In the genomic region with DNA sequence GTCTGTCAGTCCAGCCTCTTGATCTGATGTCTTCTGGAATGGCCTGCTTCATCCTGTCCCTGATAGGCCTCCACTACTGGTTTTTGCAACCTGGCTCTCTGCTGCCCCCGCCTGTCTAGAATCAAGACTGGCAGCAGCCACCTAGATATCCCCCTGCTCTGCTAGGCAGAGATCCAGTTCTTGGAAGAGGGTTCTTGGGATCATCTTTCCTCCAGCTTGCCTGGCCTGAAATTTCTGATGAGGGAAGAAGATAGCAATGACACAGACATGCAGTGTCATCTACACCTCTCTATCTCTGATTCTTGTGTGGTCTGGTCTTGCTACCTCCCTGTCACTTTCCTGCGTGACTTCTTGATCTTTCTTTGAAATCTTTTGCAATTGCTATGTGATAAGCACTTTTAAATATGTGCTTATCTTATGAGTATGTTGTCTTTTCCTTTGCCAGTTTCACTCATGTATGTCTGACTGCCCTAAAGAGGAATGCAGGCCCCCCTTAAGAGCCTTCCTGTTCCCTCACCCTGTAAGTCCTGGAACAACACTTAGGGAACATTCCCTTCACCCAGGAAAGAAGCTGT, we compare ENCODE assay signal across 9 cellular contexts. TPM values are rescaled to one million over a fixed set of nuclear protein-coding genes. Genes with fewer than 3 reads are reported as not detected.
DNase-seq lines count a peak whose midpoint lies in the region; ATAC-seq and TF ChIP-seq lines count a peak whose summit lies in the region.
"Had no signal": no experiment of that assay in that cellular context is flagged by ENCODE, and none has a peak within 500 bp of the region (broad histone marks: within the 10 kb centered on the region; RNA-seq: fewer than 3 reads in every experiment).

No MANE protein-coding gene starts in this region.

- peak overlapping the region in 1 of 3 donors; percentile 15 for H3K4me3 Mint-ChIP-seq in T-cell

- DNase-seq in ELF-1 (ENCODE audit: low read depth, low spot score) (peak; percentile 77), T-cell (peak; percentile 37 to 77 (median 64)), adipocyte (ENCODE audit: low read depth) (peak; percentile 79), left ventricle myocardium inferior (peak; percentile 63), retina (peak; percentile 49)

- CTCF ChIA-PET in T-cell (lab: Charles Lee): interaction anchor here (0.6 to 2.7 kb wide), 10 partner anchors 10 to 367 kb away, joined by 3 to 13 read pairs (median 3); a partner anchor contains a TSS

- H3K27ac ChIP-seq in KOPT-K1 (ENCODE audit: low read depth, low read length, poor library complexity, severe bottlenecking): peak overlapping the region; percentile 19
- H3K27ac ChIP-seq in left ventricle myocardium inferior (replicated peaks): peak overlapping the region; percentile 60

- H3K36me3 ChIP-seq in KOPT-K1 (ENCODE audit: insufficient read depth, low read length): peaks cover 20% of the 10 kb centered on the region; the same call in 1 of the 2 replicates
- H3K36me3 ChIP-seq in adipocyte (ENCODE audit: control insufficient read depth, insufficient read depth, low read length, severe bottlenecking): peaks cover 12% of the 10 kb centered on the region
- peaks cover 4% of the 10 kb centered on the region for H3K36me3 ChIP-seq in left ventricle myocardium inferior

- POLR2A ChIA-PET in T-cell (lab: Charles Lee): interaction anchor here (0.6 to 1.4 kb wide), 4 partner anchors 16 to 586 kb away, joined by 3 to 7 read pairs (median 4); no protein-coding TSS in a partner anchor

- TF ChIP-seq CTCF in left ventricle myocardium inferior (IDR thresholded peaks at IDR 0.05; ENCODE audit: borderline replicate concordance): peak; percentile 90

- H3K4me3 ChIP-seq in adipocyte (ENCODE audit: low read length) (peak overlapping the region; percentile 14), left ventricle myocardium inferior (no peak overlapping the region)

- H3K27me3 ChIP-seq in adipocyte (replicated peaks; ENCODE audit: control insufficient read depth, insufficient read depth, low read length): no peaks in the 10 kb centered on the region
- no peaks in the 10 kb centered on the region for H3K27me3 ChIP-seq in left ventricle myocardium inferior (ENCODE audit: low read depth)

- peaks cover 70 to 83% (median 77%) of the 10 kb centered on the region in 3 donors for H3K4me1 Mint-ChIP-seq in T-cell

- peaks cover 39% of the 10 kb centered on the region for H3K4me1 ChIP-seq in adipocyte (ENCODE audit: control insufficient read depth, insufficient read depth, low read length)
- peaks cover 37% of the 10 kb centered on the region for H3K4me1 ChIP-seq in left ventricle myocardium inferior

- H3K9me3 Mint-ChIP-seq in T-cell: no peaks in the 10 kb centered on the region

- intact Hi-C loops in left ventricle myocardium inferior (cut with micrococcal nuclease): no loop called here

- peak overlapping the region; percentile 81 to 85 for H3K27ac Mint-ChIP-seq in T-cell

- H3K27me3 Mint-ChIP-seq in T-cell: no peaks in the 10 kb centered on the region

- H3K9ac ChIP-seq in adipocyte (ENCODE audit: low read length): peak overlapping the region; percentile 74

- ATAC-seq in T-cell (replicated peaks in 1 of 4): peak; percentile 74 to 79 (median 78)
- ATAC-seq in GM21381 (IDR thresholded peaks at IDR 0.05; ENCODE audit: unreplicated experiment): no peak
- ATAC-seq in HG02970 (IDR thresholded peaks at IDR 0.05; ENCODE audit: low FRiP score, unreplicated experiment): no peak

- H3K9me3 ChIP-seq in KOPT-K1 (ENCODE audit: insufficient read depth, low read length, poor library complexity, severe bottlenecking): no peaks in the 10 kb centered on the region
- no peaks in the 10 kb centered on the region for H3K9me3 ChIP-seq in adipocyte (ENCODE audit: control insufficient read depth, low read length)
- no peaks in the 10 kb centered on the region for H3K9me3 ChIP-seq in left ventricle myocardium inferior (replicated peaks)

- H3K36me3 Mint-ChIP-seq in T-cell: peaks cover 17% of the 10 kb centered on the region

RNA-seq across cellular contexts. Expression of a gene that starts 20.3 kb away (rescaled TPM):
- total RNA-seq in T-cell: 100 to 1,000 TPM; 111 to 144 (median 116) TPM
- total RNA-seq in left ventricle myocardium inferior: 20.9 TPM

RNA-seq across cellular contexts. Expression of a gene that starts 41.8 kb away (rescaled TPM):
- total RNA-seq in T-cell (10 to 100 TPM; 14.5 to 19.4 (median 15.8) TPM), left ventricle myocardium inferior (6.8 TPM)

RNA-seq across cellular contexts. Expression of a gene that starts 41.8 kb away (rescaled TPM):
- total RNA-seq in T-cell: 10 to 100 TPM; 15.5 to 21.0 (median 17.6) TPM
- total RNA-seq in left ventricle myocardium inferior: 8.9 TPM

RNA-seq across cellular contexts. Expression of a gene that starts 49.2 kb away (rescaled TPM):
- total RNA-seq in T-cell (not detected), left ventricle myocardium inferior (not detected)
- total RNA-seq: frontal cortex had no signal

Comparison
In these comparisons a context has a peak if more than half of its experiments do, and no peak if none do; other contexts are left out.
1. ATAC-seq: peak in T-cell (4 of 4); none in GM21381 (single experiment) and HG02970 (single experiment).
2. Peak in every context shown above with its lines, with median percentiles within 50 percentile points of each other: DNase-seq.